Comparison of ENCODE assay signal across 10 cellular contexts in genomic region chr20:56626367-56627121, GRCh38. TPM values are rescaled to one million over a fixed set of nuclear protein-coding genes. Genes with fewer than 3 reads are reported as not detected.
DNase-seq lines count a peak whose midpoint lies in the region; ATAC-seq and TF ChIP-seq lines count a peak whose summit lies in the region.
"Had no signal": no experiment of that assay in that cellular context is flagged by ENCODE, and none has a peak within 500 bp of the region (broad histone marks: within the 10 kb centered on the region; RNA-seq: fewer than 3 reads in every experiment).

No MANE protein-coding gene starts in this region.

- H3K9ac ChIP-seq in MM.1S (ENCODE audit: low read length), result no peak overlapping the region

- no peaks in the 10 kb centered on the region for H4K20me1 ChIP-seq in MM.1S (ENCODE audit: insufficient read depth, low read length)

- H3K27ac Mint-ChIP-seq in activated CD4-positive, alpha-beta T cell treated with anti-CD3 and anti-CD28 coated beads, Interleukin-2, amount 10 ng/mL, durations not matched to agents 24 days and 14 days, result no peak overlapping the region

- no peaks in the 10 kb centered on the region for H3K36me3 ChIP-seq in MM.1S (replicated peaks; ENCODE audit: insufficient read depth, low read length)
- H3K36me3 ChIP-seq: SJCRH30 had no signal

- peaks cover 52% of the 10 kb centered on the region for H3K27me3 Mint-ChIP-seq in activated CD4-positive, alpha-beta T cell treated with anti-CD3 and anti-CD28 coated beads, Interleukin-2, amount 10 ng/mL, durations not matched to agents 24 days and 14 days

- H3K9me3 ChIP-seq in MM.1S (replicated peaks; ENCODE audit: insufficient read depth, low read length), result no peaks in the 10 kb centered on the region
- H3K9me3 ChIP-seq: SJCRH30 had no signal

- no peak overlapping the region for H3K27ac ChIP-seq in MM.1S (ENCODE audit: low read length)
- H3K27ac ChIP-seq: C4-2B, SJCRH30 had no signal

- no peaks in the 10 kb centered on the region for H3K9me2 ChIP-seq in MM.1S (replicated peaks; ENCODE audit: insufficient read depth, low read length)

- H2AFZ ChIP-seq in MM.1S (ENCODE audit: low read length), result no peak overlapping the region

- H3K36me3 Mint-ChIP-seq in activated CD4-positive, alpha-beta T cell treated with anti-CD3 and anti-CD28 coated beads, Interleukin-2, amount 10 ng/mL, durations not matched to agents 24 days and 14 days (ENCODE audit: low read depth), result no peaks in the 10 kb centered on the region

- peaks cover 5% of the 10 kb centered on the region for H3F3A ChIP-seq in MM.1S (ENCODE audit: insufficient read depth, low read length)

- H3K4me3 ChIP-seq in MM.1S (ENCODE audit: low read length), result no peak overlapping the region
- H3K4me3 ChIP-seq in epithelial cell of proximal tubule (ENCODE audit: low read depth, low read length), result no peak overlapping the region
- no peak overlapping the region for H3K4me3 ChIP-seq in retinal pigment epithelial cell (ENCODE audit: low read length)
- H3K4me3 ChIP-seq: SJCRH30 had no signal

- no peak overlapping the region for H3K4me3 Mint-ChIP-seq in activated CD4-positive, alpha-beta T cell treated with anti-CD3 and anti-CD28 coated beads, Interleukin-2, amount 10 ng/mL, durations not matched to agents 24 days and 14 days

- no peaks in the 10 kb centered on the region for H3K9me3 Mint-ChIP-seq in activated CD4-positive, alpha-beta T cell treated with anti-CD3 and anti-CD28 coated beads, Interleukin-2, amount 10 ng/mL, durations not matched to agents 24 days and 14 days

- peak; percentile 23; the same call in 1 of the 2 replicates for TF ChIP-seq CTCF in MM.1S (IDR thresholded peaks at IDR 0.05; ENCODE audit: low read length)
- TF ChIP-seq CTCF in epithelial cell of proximal tubule (conservative IDR thresholded peaks at IDR 0.05; ENCODE audit: low read depth, low read length), result peak; percentile 42
- TF ChIP-seq CTCF in retinal pigment epithelial cell (conservative IDR thresholded peaks at IDR 0.05; ENCODE audit: low read depth, low read length), result peak; percentile 43

- ATAC-seq in GM21529 (IDR thresholded peaks at IDR 0.05; ENCODE audit: unreplicated experiment), result no peak

- H3K79me2 ChIP-seq in MM.1S (ENCODE audit: low read length), result peaks cover 6% of the 10 kb centered on the region; the same call in 1 of the 2 replicates

- DNase-seq in activated CD4-positive, alpha-beta T cell treated with anti-CD3 and anti-CD28 coated beads, Interleukin-2, amount 10 ng/mL, durations not matched to agents 24 days and 14 days, result peak; percentile 54
- no peak for DNase-seq in activated CD4-positive, alpha-beta T cell treated with anti-CD3 and anti-CD28 coated beads, Interleukin-2, amount 50 U/mL, for 1 hour
- DNase-seq in MM.1S, result no peak
- no peak for DNase-seq in epithelial cell of proximal tubule (ENCODE audit: low read depth)
- no peak for DNase-seq in retinal pigment epithelial cell (ENCODE audit: low read depth)
- no peak for DNase-seq in stimulated activated naive CD4-positive, alpha-beta T cell treated with Interleukin-2 at 50 U/mL for 16 hours (lab: John Stamatoyannopoulos, UW)
- DNase-seq in activated effector memory CD4-positive, alpha-beta T cell treated with Interleukin-2 at 50 U/mL for 16 hours, result no peak
- DNase-seq: SJCRH30 had no signal

- intact Hi-C loops in activated CD4-positive, alpha-beta T cell treated with anti-CD3 and anti-CD28 coated beads, Interleukin-2, amount 10 ng/mL, durations not matched to agents 24 days and 14 days (cut with micrococcal nuclease), result loop anchor here (5.0 kb wide), 1 partner anchor 636 kb away; no protein-coding TSS in a partner anchor

- H3K4me2 ChIP-seq in MM.1S (ENCODE audit: low read depth, low read length), result peak overlapping the region; percentile 29; the same call in 1 of the 2 replicates

- peaks cover 6% of the 10 kb centered on the region for H3K4me1 Mint-ChIP-seq in activated CD4-positive, alpha-beta T cell treated with anti-CD3 and anti-CD28 coated beads, Interleukin-2, amount 10 ng/mL, durations not matched to agents 24 days and 14 days

- H3K27me3 ChIP-seq in MM.1S (replicated peaks; ENCODE audit: insufficient read depth, low read length), result peaks cover 12% of the 10 kb centered on the region; the same call in 1 of the 2 replicates

- no peaks in the 10 kb centered on the region for H3K4me1 ChIP-seq in MM.1S (ENCODE audit: low read length)
- H3K4me1 ChIP-seq: SJCRH30 had no signal

RNA-seq across cellular contexts. Expression of gene TFAP2C, which starts 2.6 kb away (rescaled TPM):
- total RNA-seq in activated CD4-positive, alpha-beta T cell treated with anti-CD3 and anti-CD28 coated beads, Interleukin-2, amount 10 ng/mL, durations not matched to agents 24 days and 14 days, result not detected in 2 replicates
- 0.23 and 0.94 TPM in 2 replicates for total RNA-seq in epithelial cell of proximal tubule
- total RNA-seq: SJCRH30 had no signal
